In genomic region chr9:133763272-133764183, GRCh38 we compare ENCODE assay signal across 15 cellular contexts. TPM values are rescaled to one million over a fixed set of nuclear protein-coding genes. Genes with fewer than 3 reads are reported as not detected.
A peak's percentile ranks its signal among the peaks of the same experiment; 100 is the strongest.
DNase-seq lines count a peak whose midpoint lies in the region; ATAC-seq and TF ChIP-seq lines count a peak whose summit lies in the region.
"Had no signal": no experiment of that assay in that cellular context is flagged by ENCODE, and none has a peak within 500 bp of the region (broad histone marks: within the 10 kb centered on the region; RNA-seq: fewer than 3 reads in every experiment).

No MANE protein-coding gene starts in this region.

- H3K36me3 Mint-ChIP-seq in progenitor cell of endocrine pancreas (ENCODE audit: insufficient read depth), result peaks cover 52% of the 10 kb centered on the region

- TF ChIP-seq CTCF in fibroblast of pulmonary artery (IDR thresholded peaks at IDR 0.05; ENCODE audit: low read length, missing control alignments), result no peak
- TF ChIP-seq CTCF in progenitor cell of endocrine pancreas (IDR thresholded peaks at IDR 0.05; ENCODE audit: unreplicated experiment), result no peak

- H3K9me3 Mint-ChIP-seq in progenitor cell of endocrine pancreas (ENCODE audit: low read depth), result peaks cover 14% of the 10 kb centered on the region

- H3K27ac Mint-ChIP-seq in progenitor cell of endocrine pancreas, result peak overlapping the region; percentile 81
- H3K27ac Mint-ChIP-seq: activated T-helper 1 cell treated with anti-CD3 and anti-CD28 coated beads, Interleukin-12 subunit alpha, Interleukin-12 subunit beta, Interleukin-2, Interleukin-4 antibody, amounts not matched to agents 30 ng/mL and 10 ng/mL and 1 ng/mL, durations not matched to agents 14 hours and 24 hours and 36 hours; CD4-positive, CD25-positive, alpha-beta regulatory T cell had no signal

- no peaks in the 10 kb centered on the region for H3K4me1 Mint-ChIP-seq in progenitor cell of endocrine pancreas (ENCODE audit: low read depth)
- H3K4me1 Mint-ChIP-seq: CD4-positive, CD25-positive, alpha-beta regulatory T cell had no signal

- no peak for ATAC-seq in HG02884 (IDR thresholded peaks at IDR 0.05; ENCODE audit: unreplicated experiment)
- no peak for ATAC-seq in GM21526 (IDR thresholded peaks at IDR 0.05; ENCODE audit: low FRiP score, unreplicated experiment)

- H3K4me3 ChIP-seq in fibroblast of pulmonary artery (replicated peaks; ENCODE audit: low read depth, low read length), result no peak overlapping the region
- H3K4me3 ChIP-seq: prostate gland, vagina had no signal

- no peak overlapping the region for H3K4me3 Mint-ChIP-seq in progenitor cell of endocrine pancreas (ENCODE audit: low read depth)
- H3K4me3 Mint-ChIP-seq: activated T-helper 1 cell treated with anti-CD3 and anti-CD28 coated beads, Interleukin-12 subunit alpha, Interleukin-12 subunit beta, Interleukin-2, Interleukin-4 antibody, amounts not matched to agents 30 ng/mL and 10 ng/mL and 1 ng/mL, durations not matched to agents 14 hours and 24 hours and 36 hours; CD4-positive, CD25-positive, alpha-beta regulatory T cell had no signal

- DNase-seq in D341Med (ENCODE audit: low spot score) (peak; percentile 18), NCI-H226 (peak; percentile 42), fibroblast of pulmonary artery (ENCODE audit: low read depth) (peak; percentile 46), progenitor cell of endocrine pancreas (ENCODE audit: low spot score, unreplicated experiment) (no peak), NCI-H2029 treated with DMSO at 0.1 percent for 48 hours (lab: John Stamatoyannopoulos, UW) (no peak), cerebellum (ENCODE audit: low spot score) (no peak)
- DNase-seq: CD4-positive, CD25-positive, alpha-beta regulatory T cell; effector memory CD4-positive, alpha-beta T cell; GDM1; NCI-H345 had no signal

- H3K27me3 Mint-ChIP-seq in progenitor cell of endocrine pancreas, result no peaks in the 10 kb centered on the region
- H3K27me3 Mint-ChIP-seq: CD4-positive, CD25-positive, alpha-beta regulatory T cell had no signal

RNA-seq across cellular contexts. Expression of gene SARDH, which starts 25.4 kb away (rescaled TPM):
- 4.2 and 5.1 TPM in 2 replicates for total RNA-seq in progenitor cell of endocrine pancreas
- 4.2 TPM for total RNA-seq in cerebellum

Comparison
In these comparisons a context has a peak if more than half of its experiments do, and no peak if none do; other contexts are left out.
1. DNase-seq: peak in D341Med (single experiment), NCI-H226 (single experiment) and fibroblast of pulmonary artery (single experiment); none in progenitor cell of endocrine pancreas (single experiment), NCI-H2029 treated with DMSO at 0.1 percent for 48 hours (single experiment) and cerebellum (single experiment).